ENCODE assay signal across 8 cellular contexts in the genomic region with DNA sequence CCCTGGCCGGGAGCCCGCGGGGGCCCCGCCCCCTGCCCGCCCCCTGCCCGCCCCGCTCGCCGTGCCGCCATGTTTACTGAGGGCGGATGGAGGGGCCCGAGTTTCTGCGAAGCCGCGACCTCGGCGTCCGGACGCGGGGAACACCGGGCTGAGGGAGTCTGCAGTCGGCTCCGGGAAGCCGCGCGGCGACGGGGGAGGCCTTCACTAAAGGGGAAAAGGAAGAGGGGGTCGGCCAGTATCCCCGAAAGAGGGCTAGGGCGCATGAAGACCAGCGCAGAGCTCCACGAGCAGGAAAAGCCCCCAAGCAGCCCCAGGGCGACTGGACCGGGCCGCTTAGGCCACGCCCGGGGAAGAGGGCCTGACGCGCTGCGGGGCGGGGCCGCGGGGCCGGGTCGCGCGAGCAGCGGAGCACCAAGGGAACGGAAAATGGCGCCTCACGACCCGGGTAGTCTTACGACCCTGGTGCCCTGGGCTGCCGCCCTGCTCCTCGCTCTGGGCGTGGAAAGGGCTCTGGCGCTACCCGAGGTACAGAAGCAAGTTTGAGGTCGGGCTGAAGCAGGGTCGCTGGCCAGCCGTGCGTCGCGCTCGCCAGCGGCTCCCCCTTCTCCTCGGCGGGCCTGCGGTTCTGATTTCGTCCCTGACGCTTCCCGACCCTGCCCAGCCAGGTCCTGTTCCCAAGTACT. TPM values are rescaled to one million over a fixed set of nuclear protein-coding genes. Genes with fewer than 3 reads are reported as not detected.
DNase-seq lines count a peak whose midpoint lies in the region; ATAC-seq and TF ChIP-seq lines count a peak whose summit lies in the region.

A gene with protein sequence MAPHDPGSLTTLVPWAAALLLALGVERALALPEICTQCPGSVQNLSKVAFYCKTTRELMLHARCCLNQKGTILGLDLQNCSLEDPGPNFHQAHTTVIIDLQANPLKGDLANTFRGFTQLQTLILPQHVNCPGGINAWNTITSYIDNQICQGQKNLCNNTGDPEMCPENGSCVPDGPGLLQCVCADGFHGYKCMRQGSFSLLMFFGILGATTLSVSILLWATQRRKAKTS (plus strand): TSS at position 99 of the 683 bp plus-strand sequence. CDS start 328 bp downstream, at position 427.
A gene (minus strand): TSS at position 326 of the 683 bp plus-strand sequence. CDS start 4,618 bp downstream, outside the sequence.

- peak within 1 kb of the TSS; percentile 86 for H3K4me3 ChIP-seq in osteoblast (ENCODE audit: insufficient read depth, low read length)

- H3K4me2 ChIP-seq in osteoblast (ENCODE audit: insufficient read depth, low read length), result peak within 1 kb of the TSS; percentile 87

- peaks cover 29 to 36% of the 10 kb centered on the region in 2 donors for H3K36me3 Mint-ChIP-seq in activated naive CD4-positive, alpha-beta T cell treated with anti-CD3 and anti-CD28 coated beads, Interleukin-2, amount 50 U/mL, for 72 hours

- peak within 1 kb of the TSS; percentile 96 for H2AFZ ChIP-seq in osteoblast (ENCODE audit: low read length)

- no peaks in the 10 kb centered on the region for H3K27me3 ChIP-seq in osteoblast (ENCODE audit: insufficient read depth, low read length)

- peak within 1 kb of the TSS; percentile 97 to 98 for H3K27ac Mint-ChIP-seq in activated naive CD4-positive, alpha-beta T cell treated with anti-CD3 and anti-CD28 coated beads, Interleukin-2, amount 50 U/mL, for 72 hours

- DNase-seq in NCI-H1105 (lab: John Stamatoyannopoulos, UW), result peak; percentile 71
- peak; percentile 77 for DNase-seq in SKM-1 treated with dmso at 0.1 percent for 144 hours (lab: John Stamatoyannopoulos, UW; ENCODE audit: unreplicated experiment)
- peak; percentile 89 to 92 for DNase-seq in activated naive CD4-positive, alpha-beta T cell treated with anti-CD3 and anti-CD28 coated beads, Interleukin-2, amount 50 U/mL, for 72 hours (ENCODE audit: low spot score in 2 of 2)
- no peak for DNase-seq in glomerular endothelial cell (ENCODE audit: extremely low read depth, low read depth, low spot score)
- peak; percentile 100 for DNase-seq in osteoblast (ENCODE audit: insufficient read length, low spot score, missing footprints)

- peak; percentile 88 for TF ChIP-seq POLR2A in GM10847 (IDR thresholded peaks at IDR 0.05; ENCODE audit: extremely low read depth, insufficient read length)

- H3K79me2 ChIP-seq in osteoblast (ENCODE audit: insufficient read depth, low read length), result peaks cover 17% of the 10 kb centered on the region

- H3K9me3 Mint-ChIP-seq in activated naive CD4-positive, alpha-beta T cell treated with anti-CD3 and anti-CD28 coated beads, Interleukin-2, amount 50 U/mL, for 72 hours, result no peaks in the 10 kb centered on the region

- peaks cover 31% of the 10 kb centered on the region for H3K36me3 ChIP-seq in osteoblast (ENCODE audit: insufficient read depth, low read length)

- H3K9me3 ChIP-seq in osteoblast (ENCODE audit: low read depth, low read length), result no peaks in the 10 kb centered on the region

- no peaks in the 10 kb centered on the region for H4K20me1 ChIP-seq in osteoblast (ENCODE audit: insufficient read depth, low read length)

- peak; percentile 82 for ATAC-seq in HG02642 (IDR thresholded peaks at IDR 0.05; ENCODE audit: poor library complexity, unreplicated experiment)
- ATAC-seq in activated naive CD4-positive, alpha-beta T cell treated with anti-CD3 and anti-CD28 coated beads, Interleukin-2, amount 50 U/mL, for 72 hours, result peak; percentile 91

- H3K4me1 ChIP-seq in osteoblast (ENCODE audit: insufficient read depth, low read length), result peaks cover 19% of the 10 kb centered on the region

- H3K27ac ChIP-seq in osteoblast (ENCODE audit: low read depth, low read length), result peak within 1 kb of the TSS; percentile 98
- peak within 1 kb of the TSS; percentile 85 for H3K27ac ChIP-seq in temporal lobe (ENCODE audit: low read depth, low read length)

- no peak for TF ChIP-seq CTCF in osteoblast (IDR thresholded peaks at IDR 0.05; ENCODE audit: extremely low read depth, low read depth, low read length)

RNA-seq across cellular contexts. Expression of the first gene that starts in this region (rescaled TPM):
- total RNA-seq in activated naive CD4-positive, alpha-beta T cell treated with anti-CD3 and anti-CD28 coated beads, Interleukin-2, amount 50 U/mL, for 72 hours, result 10 to 100 TPM; 58.8 to 59.1 TPM
- 106 and 748 TPM in 2 replicates for total RNA-seq in glomerular endothelial cell
- 187 and 198 TPM in 2 replicates for total RNA-seq in osteoblast
- 27.5 TPM for total RNA-seq in temporal lobe

RNA-seq across cellular contexts. Expression of the second gene that starts in this region (rescaled TPM):
- 10 to 100 TPM; 40.7 to 42.0 TPM for total RNA-seq in activated naive CD4-positive, alpha-beta T cell treated with anti-CD3 and anti-CD28 coated beads, Interleukin-2, amount 50 U/mL, for 72 hours
- 19.0 and 24.6 TPM in 2 replicates for total RNA-seq in glomerular endothelial cell
- 14.1 TPM in 2 replicates for total RNA-seq in osteoblast
- 18.7 TPM for total RNA-seq in temporal lobe
